ENCODE assay signal across 18 cellular contexts in genomic region chr14:18626610-18627213, GRCh38. TPM values are rescaled to one million over a fixed set of nuclear protein-coding genes. Genes with fewer than 3 reads are reported as not detected.
"Had no signal": no experiment of that assay in that cellular context is flagged by ENCODE, and none has a peak within 500 bp of the region (broad histone marks: within the 10 kb centered on the region; RNA-seq: fewer than 3 reads in every experiment).

No MANE protein-coding gene starts in this region.

RNA-seq across cellular contexts. Expression of gene OR11H12, which starts 25.8 kb away (rescaled TPM):
- total RNA-seq: activated B cell treated with CpG ODN at 0.5 μM for 24 hours; activated CD4-positive, alpha-beta memory T cell treated with anti-CD3 and anti-CD28 coated beads for 36 hours; activated CD4-positive, alpha-beta T cell treated with anti-CD3 and anti-CD28 coated beads, Interleukin-2, amount 10 ng/mL, durations not matched to agents 24 days and 14 days; activated CD8-positive, alpha-beta memory T cell treated with anti-CD3 and anti-CD28 coated beads for 36 hours; activated CD8-positive, alpha-beta T cell treated with anti-CD3 and anti-CD28 coated beads for 36 hours; activated naive CD4-positive, alpha-beta T cell treated with anti-CD3 and anti-CD28 coated beads for 36 hours; activated naive CD4-positive, alpha-beta T cell treated with anti-CD3 and anti-CD28 coated beads, Interleukin-2, amount 50 U/mL, for 72 hours; activated naive CD8-positive, alpha-beta T cell treated with anti-CD3 and anti-CD28 coated beads for 36 hours; activated T-cell treated with anti-CD3 and anti-CD28 coated beads, Interleukin-2, amount 50 U/mL, for 4 hours; activated T-cell treated with anti-CD3 and anti-CD28 coated beads, Interleukin-2, amount 50 U/mL, for 72 hours; activated T-helper 1 cell treated with anti-CD3 and anti-CD28 coated beads, Interleukin-12 subunit alpha, Interleukin-12 subunit beta, Interleukin-2, Interleukin-4 antibody, amounts not matched to agents 30 ng/mL and 10 ng/mL and 1 ng/mL, durations not matched to agents 14 hours and 24 hours and 36 hours; activated T-helper 17 cell treated with anti-CD3 and anti-CD28 coated beads, Interleukin-2, amount 50 U/mL, for 72 hours; adrenal gland; aorta; astrocyte; body of pancreas; breast epithelium; cardiac septum had no signal
- polyA plus RNA-seq: adrenal gland, aorta had no signal
